In genomic region chr1:110012100-110012499, GRCh38 we compare ENCODE assay signal across 9 cellular contexts. TPM values are rescaled to one million over a fixed set of nuclear protein-coding genes. Genes with fewer than 3 reads are reported as not detected.
DNase-seq lines count a peak whose midpoint lies in the region; ATAC-seq and TF ChIP-seq lines count a peak whose summit lies in the region.
"Had no signal": no experiment of that assay in that cellular context is flagged by ENCODE, and none has a peak within 500 bp of the region (broad histone marks: within the 10 kb centered on the region; RNA-seq: fewer than 3 reads in every experiment).

No MANE protein-coding gene starts in this region.

- no peak for TF ChIP-seq POLR2A in gastrocnemius medialis (IDR thresholded peaks at IDR 0.05)

- H3K36me3 ChIP-seq in gastrocnemius medialis (peaks cover 0 to 84% of the 10 kb centered on the region in 2 donors), colonic mucosa (peaks cover 23% of the 10 kb centered on the region)

- H3K27ac ChIP-seq in gastrocnemius medialis = no peak overlapping the region
- H3K27ac ChIP-seq in colonic mucosa = no peak overlapping the region

- no peak for TF ChIP-seq CTCF in gastrocnemius medialis (IDR thresholded peaks at IDR 0.05 in 4 of 5, conservative IDR thresholded peaks at IDR 0.05 in 1 of 5)
- no peak for TF ChIP-seq CTCF in colonic mucosa (IDR thresholded peaks at IDR 0.05)

- no peaks in the 10 kb centered on the region for H3K27me3 Mint-ChIP-seq in activated T-cell treated with anti-CD3 and anti-CD28 coated beads, Interleukin-2, amount 50 U/mL, for 24 hours

- no peak overlapping the region for H3K27ac Mint-ChIP-seq in activated T-cell treated with anti-CD3 and anti-CD28 coated beads, Interleukin-2, amount 50 U/mL, for 24 hours

- H3K27me3 ChIP-seq in gastrocnemius medialis (no peaks in the 10 kb centered on the region), colonic mucosa (no peaks in the 10 kb centered on the region)

- H3K9ac ChIP-seq in colonic mucosa (ENCODE audit: low read depth in 2 of 2, low read length in 2 of 2) = no peak overlapping the region

- H3K4me1 ChIP-seq in gastrocnemius medialis = peaks cover 8 to 11% of the 10 kb centered on the region in 2 donors
- no peaks in the 10 kb centered on the region for H3K4me1 ChIP-seq in colonic mucosa

- no peaks in the 10 kb centered on the region for H3K9me3 Mint-ChIP-seq in activated T-cell treated with anti-CD3 and anti-CD28 coated beads, Interleukin-2, amount 50 U/mL, for 24 hours

- in situ Hi-C loops in gastrocnemius medialis (cut with MboI; ENCODE audit: low sequenced_read_pairs in 4 of 4) = no loop called here

- peaks cover 2% of the 10 kb centered on the region for H3K4me1 Mint-ChIP-seq in activated T-cell treated with anti-CD3 and anti-CD28 coated beads, Interleukin-2, amount 50 U/mL, for 24 hours (ENCODE audit: low read depth)

- intact Hi-C loops in gastrocnemius medialis (cut with DNase I; ENCODE audit: low total_unique reads) (no loop called here), colonic mucosa (cut with DNase I) (no loop called here)

- DNase-seq in islet precursor cell (peak; percentile 71), gastrocnemius medialis (no peak), colonic mucosa (no peak)
- no peak for DNase-seq in activated T-cell treated with anti-CD3 and anti-CD28 coated beads, Interleukin-2, amount 50 U/mL, for 24 hours
- DNase-seq in stimulated activated naive CD4-positive, alpha-beta T cell treated with Interleukin-2 at 50 U/mL for 16 hours (lab: John Stamatoyannopoulos, UW) = no peak
- DNase-seq: stimulated activated CD4-positive, alpha-beta T cell treated with anti-CD3 and anti-CD28 coated beads, Interleukin-2, amount 100 ng/mL, for 24 hours had no signal

- no peaks in the 10 kb centered on the region for H3K9me3 ChIP-seq in gastrocnemius medialis
- H3K9me3 ChIP-seq in colonic mucosa = no peaks in the 10 kb centered on the region

- H3K4me3 ChIP-seq in gastrocnemius medialis (no peak overlapping the region), colonic mucosa (no peak overlapping the region)

- peak; percentile 35 for ATAC-seq in GM18519 (IDR thresholded peaks at IDR 0.05; ENCODE audit: low FRiP score, unreplicated experiment)
- peak; percentile 57 for ATAC-seq in GM21526 (IDR thresholded peaks at IDR 0.05; ENCODE audit: low FRiP score, unreplicated experiment)
- peak; percentile 82 for ATAC-seq in HG03354 (IDR thresholded peaks at IDR 0.05; ENCODE audit: poor library complexity, severe bottlenecking, unreplicated experiment)
- no peak for ATAC-seq in gastrocnemius medialis

- no peak overlapping the region for H3K4me3 Mint-ChIP-seq in activated T-cell treated with anti-CD3 and anti-CD28 coated beads, Interleukin-2, amount 50 U/mL, for 24 hours

- peaks cover 81% of the 10 kb centered on the region for H3K36me3 Mint-ChIP-seq in activated T-cell treated with anti-CD3 and anti-CD28 coated beads, Interleukin-2, amount 50 U/mL, for 24 hours (ENCODE audit: low read depth)

RNA-seq across cellular contexts. Expression of gene STRIP1, which starts 22.3 kb away (rescaled TPM):
- total RNA-seq in gastrocnemius medialis = 10 to 100 TPM; 17.9 to 31.4 (median 20.7) TPM
- 10 to 100 TPM; 27.9 to 34.1 TPM for total RNA-seq in colonic mucosa

RNA-seq across cellular contexts. Expression of gene AHCYL1, which starts 27.5 kb away (rescaled TPM):
- total RNA-seq in gastrocnemius medialis (100 to 1,000 TPM in 1 of 4 donors, 10 to 100 TPM in 3; 42.3 to 109 (median 69.6) TPM), colonic mucosa (100 to 1,000 TPM; 108 to 115 TPM)

RNA-seq across cellular contexts. Expression of gene ALX3, which starts 58.4 kb away (rescaled TPM):
- not detected for total RNA-seq in gastrocnemius medialis
- not detected for total RNA-seq in colonic mucosa

Comparison
In these comparisons a context has a peak if more than half of its experiments do, and no peak if none do; other contexts are left out.
1. ATAC-seq: peak in GM18519 (single experiment), GM21526 (single experiment) and HG03354 (single experiment); none in gastrocnemius medialis (0 of 2).